ENCODE assay signal across 17 cellular contexts in genomic region chr11:22680628-22681027, GRCh38. TPM values are rescaled to one million over a fixed set of nuclear protein-coding genes. Genes with fewer than 3 reads are reported as not detected.
DNase-seq lines count a peak whose midpoint lies in the region; ATAC-seq and TF ChIP-seq lines count a peak whose summit lies in the region.
"Had no signal": no experiment of that assay in that cellular context is flagged by ENCODE, and none has a peak within 500 bp of the region (broad histone marks: within the 10 kb centered on the region; RNA-seq: fewer than 3 reads in every experiment).

No MANE protein-coding gene starts in this region.

- H3K4me1 ChIP-seq in Caco-2: peaks cover 54% of the 10 kb centered on the region
- peaks cover 36% of the 10 kb centered on the region for H3K4me1 ChIP-seq in body of pancreas
- no peaks in the 10 kb centered on the region for H3K4me1 ChIP-seq in neuronal stem cell (ENCODE audit: control insufficient read depth in 2 of 2, insufficient read depth in 1 of 2, low read depth in 1 of 2, low read length in 2 of 2)
- H3K4me1 ChIP-seq in CD8-positive, alpha-beta T cell (ENCODE audit: insufficient read depth, low read length): no peaks in the 10 kb centered on the region

- H4K91ac ChIP-seq in neuronal stem cell (ENCODE audit: low read depth, low read length, poor library complexity): no peak overlapping the region

- H3K27ac ChIP-seq in body of pancreas (peak overlapping the region in 3 of 4 donors; percentile 9 to 48 (median 45)), neuronal stem cell (replicated peaks; ENCODE audit: low read length) (no peak overlapping the region)
- no peak overlapping the region for H3K27ac ChIP-seq in CD8-positive, alpha-beta T cell (ENCODE audit: low read depth, low read length)
- H3K27ac ChIP-seq: BLaER1 had no signal

- no TSS peak for BruUV-seq in Caco-2 (replicated peaks; lab: Mats Ljungman, UMichigan)

- ATAC-seq in HG03159 (IDR thresholded peaks at IDR 0.05; ENCODE audit: unreplicated experiment): peak; percentile 34
- ATAC-seq in body of pancreas: peak; percentile 80
- ATAC-seq in CD8-positive, alpha-beta T cell: no peak
- no peak for ATAC-seq in HG03108 (IDR thresholded peaks at IDR 0.05; ENCODE audit: unreplicated experiment)
- ATAC-seq: Panc1, Right ventricle myocardium inferior had no signal

- 25 to 38% methylated on average over 2 of the region's 2 CpGs for WGBS in body of pancreas, 2 donors
- WGBS in neuronal stem cell (ENCODE audit: extremely low coverage in 2 of 2, insufficient read length in 2 of 2, insufficient replicate concordance in 1 of 2), 2 donors: no CpG with 5 or more reads among the region's 2 CpGs

- peak overlapping the region; percentile 2 for H2AFZ ChIP-seq in neuronal stem cell (ENCODE audit: low read length)

- H3K4ac ChIP-seq in neuronal stem cell (ENCODE audit: low read length): no peak overlapping the region

- no peak for TF ChIP-seq POLR2A in body of pancreas (IDR thresholded peaks at IDR 0.05)

- no peaks in the 10 kb centered on the region for H3K36me3 ChIP-seq in Caco-2 (ENCODE audit: control insufficient read depth, insufficient read depth, low read length)
- H3K36me3 ChIP-seq in body of pancreas (replicated peaks in 1 of 2; ENCODE audit: insufficient read depth in 1 of 2, low read depth in 2 of 2): no peaks in the 10 kb centered on the region
- H3K36me3 ChIP-seq in neuronal stem cell (replicated peaks in 1 of 2; ENCODE audit: control insufficient read depth in 2 of 2, insufficient read depth in 2 of 2, low read length in 2 of 2): no peaks in the 10 kb centered on the region
- H3K36me3 ChIP-seq in CD8-positive, alpha-beta T cell (ENCODE audit: insufficient read depth, low read length): no peaks in the 10 kb centered on the region
- H3K36me3 ChIP-seq: BLaER1 had no signal

- H3K14ac ChIP-seq in neuronal stem cell (ENCODE audit: low read length): no peak overlapping the region

- H3K27me3 Mint-ChIP-seq in Caco-2 (ENCODE audit: insufficient read depth, unreplicated experiment): no peaks in the 10 kb centered on the region
- peaks cover 11% of the 10 kb centered on the region for H3K27me3 Mint-ChIP-seq in CD8-positive, alpha-beta T cell (ENCODE audit: low read depth)

- no peak overlapping the region for H3K23ac ChIP-seq in neuronal stem cell (ENCODE audit: low read depth, low read length, poor library complexity)

- peaks cover 27% of the 10 kb centered on the region for H3K4me1 Mint-ChIP-seq in Caco-2 (ENCODE audit: low read depth, unreplicated experiment)
- H3K4me1 Mint-ChIP-seq in CD8-positive, alpha-beta T cell (ENCODE audit: low read depth): no peaks in the 10 kb centered on the region

- TF ChIP-seq CTCF in Caco-2 (IDR thresholded peaks at IDR 0.05; ENCODE audit: insufficient read depth in 1 of 2, low read depth in 1 of 2, low read length in 1 of 2, severe bottlenecking in 1 of 2, unreplicated experiment in 1 of 2) (no peak), body of pancreas (IDR thresholded peaks at IDR 0.05) (no peak)
- TF ChIP-seq CTCF in CD8-positive, alpha-beta T cell (IDR thresholded peaks at IDR 0.05): no peak

- H3K4me2 ChIP-seq in neuronal stem cell (ENCODE audit: insufficient read depth, low read length, poor library complexity, severe bottlenecking): no peak overlapping the region

- DNase-seq in Caco-2 (peak; percentile 38 to 55), body of pancreas (peak in 1 of 4 donors; percentile 37), neuronal stem cell (ENCODE audit: low spot score) (no peak), NCI-H524 treated with DMSO at 0.1 percent for 48 hours (lab: John Stamatoyannopoulos, UW) (no peak), NCI-H2196 (lab: John Stamatoyannopoulos, UW; ENCODE audit: unreplicated experiment) (no peak)
- no peak for DNase-seq in CD8-positive, alpha-beta T cell
- DNase-seq: EL, H9, KBM-7, NCI-H1417 treated with DMSO at 0.1 percent for 48 hours, NCI-H2029 treated with DMSO at 0.1 percent for 48 hours, NCI-H510A treated with DMSO at 0.1 percent for 48 hours had no signal

- no peak overlapping the region for H2BK120ac ChIP-seq in neuronal stem cell (ENCODE audit: low read depth, low read length)

- H3K79me1 ChIP-seq in neuronal stem cell (ENCODE audit: low read depth, low read length): no peaks in the 10 kb centered on the region

- intact Hi-C loops in Caco-2 (cut with micrococcal nuclease; ENCODE audit: unreplicated experiment): loop anchor here (1.0 kb wide), 1 partner anchor 23 kb away; no protein-coding TSS in a partner anchor
- intact Hi-C loops in body of pancreas (cut with DNase I): no loop called here
- intact Hi-C loops in CD8-positive, alpha-beta T cell (cut with DNase I, micrococcal nuclease): no loop called here

- no peak overlapping the region for H2AK5ac ChIP-seq in neuronal stem cell (ENCODE audit: low read depth, low read length)

- no peak overlapping the region for H2BK15ac ChIP-seq in neuronal stem cell (ENCODE audit: low read length)

- CTCF ChIA-PET in Caco-2 (lab: Charles Lee): no interaction called here
- CTCF ChIA-PET in CD8-positive, alpha-beta T cell (lab: Charles Lee): no interaction called here

- H4K8ac ChIP-seq in neuronal stem cell (ENCODE audit: low read depth, low read length): no peak overlapping the region

- POLR2A ChIA-PET in Caco-2 (lab: Charles Lee): no interaction called here
- POLR2A ChIA-PET in CD8-positive, alpha-beta T cell (lab: Charles Lee): no interaction called here

- H3K9me3 Mint-ChIP-seq in Caco-2 (ENCODE audit: unreplicated experiment): no peaks in the 10 kb centered on the region
- H3K9me3 Mint-ChIP-seq in CD8-positive, alpha-beta T cell: no peaks in the 10 kb centered on the region
- H3K9me3 Mint-ChIP-seq: H9 had no signal

- H3K36me3 Mint-ChIP-seq in Caco-2 (ENCODE audit: insufficient read depth, unreplicated experiment): no peaks in the 10 kb centered on the region
- H3K36me3 Mint-ChIP-seq in CD8-positive, alpha-beta T cell: no peaks in the 10 kb centered on the region

- H3K27ac Mint-ChIP-seq in Caco-2 (ENCODE audit: unreplicated experiment): peak overlapping the region; percentile 58
- no peak overlapping the region for H3K27ac Mint-ChIP-seq in CD8-positive, alpha-beta T cell
- H3K27ac Mint-ChIP-seq: H9 had no signal

- H3K9me3 ChIP-seq in Caco-2 (no peaks in the 10 kb centered on the region), body of pancreas (no peaks in the 10 kb centered on the region), neuronal stem cell (replicated peaks in 1 of 2; ENCODE audit: control insufficient read depth in 2 of 2, insufficient read depth in 1 of 2, low read depth in 1 of 2, low read length in 2 of 2) (no peaks in the 10 kb centered on the region)
- H3K9me3 ChIP-seq in CD8-positive, alpha-beta T cell (ENCODE audit: low read length): no peaks in the 10 kb centered on the region
- H3K9me3 ChIP-seq: BLaER1 had no signal

- no peak overlapping the region for H3K18ac ChIP-seq in neuronal stem cell (ENCODE audit: low read length)

- no peaks in the 10 kb centered on the region for H3K27me3 ChIP-seq in Caco-2 (replicated peaks; ENCODE audit: control insufficient read depth, insufficient read depth, low read length)
- H3K27me3 ChIP-seq in body of pancreas: no peaks in the 10 kb centered on the region
- H3K27me3 ChIP-seq in neuronal stem cell (ENCODE audit: control insufficient read depth in 3 of 3, insufficient read depth in 3 of 3, low read depth in 1 of 3, low read length in 3 of 3): no peaks in the 10 kb centered on the region
- no peaks in the 10 kb centered on the region for H3K27me3 ChIP-seq in CD8-positive, alpha-beta T cell (ENCODE audit: insufficient read depth, low read length)
- H3K27me3 ChIP-seq: BLaER1 had no signal

- no peak overlapping the region for H2BK12ac ChIP-seq in neuronal stem cell (ENCODE audit: low read length)

- H3K4me3 ChIP-seq in Caco-2 (ENCODE audit: low read depth, low read length) (no peak overlapping the region), body of pancreas (no peak overlapping the region), neuronal stem cell (ENCODE audit: low read length in 2 of 2) (no peak overlapping the region)
- H3K4me3 ChIP-seq in CD8-positive, alpha-beta T cell (ENCODE audit: low read depth, low read length): no peak overlapping the region
- H3K4me3 ChIP-seq: BLaER1 had no signal

- no peak overlapping the region for H2BK5ac ChIP-seq in neuronal stem cell (ENCODE audit: low read length)

- peak overlapping the region; percentile 42 for H3K4me3 Mint-ChIP-seq in Caco-2 (ENCODE audit: unreplicated experiment)
- H3K4me3 Mint-ChIP-seq in CD8-positive, alpha-beta T cell: no peak overlapping the region
- H3K4me3 Mint-ChIP-seq: H9 had no signal

- H3K9ac ChIP-seq in neuronal stem cell (ENCODE audit: low read depth, low read length, poor library complexity): no peak overlapping the region
- H3K9ac ChIP-seq: BLaER1 had no signal

RNA-seq across cellular contexts. Expression of gene GAS2, which starts 14.2 kb away (rescaled TPM):
- 9.4 and 11.1 TPM in 2 replicates for total RNA-seq in Caco-2 (2022)
- 10 to 100 TPM; 13.2 to 24.6 TPM for total RNA-seq in body of pancreas
- 1.4 TPM for polyA plus RNA-seq in neuronal stem cell (2013, experiment 1 of 2)
- 0.89 TPM for polyA plus RNA-seq in neuronal stem cell (2013, experiment 2 of 2)
- total RNA-seq in CD8-positive, alpha-beta T cell: 1 to 10 TPM; 1.4 to 2.6 TPM

RNA-seq across cellular contexts. Expression of gene FANCF, which starts 55.0 kb away (rescaled TPM):
- total RNA-seq in Caco-2 (2022): 13.8 and 15.4 TPM in 2 replicates
- 10 to 100 TPM in 1 of 2 donors, 1 to 10 TPM in 1; 9.6 to 10.9 TPM for total RNA-seq in body of pancreas
- 15.0 TPM for polyA plus RNA-seq in neuronal stem cell (2013, experiment 1 of 2)
- polyA plus RNA-seq in neuronal stem cell (2013, experiment 2 of 2): 15.5 TPM
- total RNA-seq in CD8-positive, alpha-beta T cell: 1 to 10 TPM; 5.6 to 6.6 TPM

Comparison
In these comparisons a context has a peak if more than half of its experiments do, and no peak if none do; other contexts are left out.
1. DNase-seq: peak in Caco-2 (2 of 2); none in neuronal stem cell (single experiment), NCI-H524 treated with DMSO at 0.1 percent for 48 hours (single experiment), CD8-positive, alpha-beta T cell (0 of 7) and NCI-H2196 (single experiment).
2. ATAC-seq: peak in HG03159 (single experiment) and body of pancreas (single experiment); none in CD8-positive, alpha-beta T cell (single experiment) and HG03108 (single experiment).
3. H3K27ac ChIP-seq: peak in body of pancreas (3 of 4); none in neuronal stem cell (single experiment) and CD8-positive, alpha-beta T cell (single experiment).